In the genomic region with DNA sequence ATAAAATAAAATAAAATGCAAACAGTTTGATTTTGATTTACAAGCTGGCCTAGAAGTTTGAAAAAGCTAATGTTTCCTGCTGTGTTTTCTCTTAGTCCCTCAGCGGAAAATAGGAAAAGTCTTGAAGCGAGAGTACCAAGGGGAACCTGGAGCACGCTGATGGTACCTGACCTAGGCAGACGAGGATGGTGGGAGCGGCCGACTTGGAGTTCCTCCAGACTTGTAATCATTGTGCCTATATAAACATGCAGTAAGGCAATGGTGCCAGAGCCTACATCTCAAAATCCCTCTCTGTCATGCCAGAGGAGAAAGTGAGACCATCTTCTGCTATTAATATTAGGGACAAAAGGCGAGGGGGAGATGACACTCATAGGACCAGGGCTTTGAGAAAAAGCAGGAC, we compare ENCODE assay signal across 1 cellular context.
TF ChIP-seq lines count a peak whose summit lies in the region.

No MANE protein-coding gene starts in this region.

TF ChIP-seq in H1, 55 proteins besides CTCF, POLR2A, EP300 and RAD21:
- TF ChIP-seq PHF8 (conservative IDR thresholded peaks at IDR 0.05; ENCODE audit: low read depth, low read length), result no peak
- no peak for TF ChIP-seq SIRT6 (IDR thresholded peaks at IDR 0.05; ENCODE audit: low read length)
- TF ChIP-seq TAF7 (optimal IDR thresholded peaks at IDR 0.05; ENCODE audit: borderline replicate concordance, low read depth, low read length), result no peak
- no peak for TF ChIP-seq SAP30 (IDR thresholded peaks at IDR 0.05; ENCODE audit: insufficient read depth, insufficient replicate concordance, low read length)
- no peak for TF ChIP-seq EZH2 (IDR thresholded peaks at IDR 0.05; ENCODE audit: low read depth, low read length, severe bottlenecking)
- no peak for TF ChIP-seq TBP (IDR thresholded peaks at IDR 0.05; ENCODE audit: low read depth, low read length)
- no peak for TF ChIP-seq HDAC6 (IDR thresholded peaks at IDR 0.05; ENCODE audit: low read depth, low read length)
- TF ChIP-seq SP1 (IDR thresholded peaks at IDR 0.05; ENCODE audit: low read depth, low read length), result no peak
- no peak for TF ChIP-seq SP2 (IDR thresholded peaks at IDR 0.05; ENCODE audit: low read length)
- TF ChIP-seq CBX8 (IDR thresholded peaks at IDR 0.05; ENCODE audit: borderline replicate concordance, low read depth, low read length), result no peak
- no peak for TF ChIP-seq POU5F1 (IDR thresholded peaks at IDR 0.05; ENCODE audit: low read depth, low read length)
- TF ChIP-seq CHD2 (IDR thresholded peaks at IDR 0.05; ENCODE audit: low read length), result no peak
- no peak for TF ChIP-seq CREB1 (IDR thresholded peaks at IDR 0.05)
